ENCODE assay signal across 21 cellular contexts in the genomic region with DNA sequence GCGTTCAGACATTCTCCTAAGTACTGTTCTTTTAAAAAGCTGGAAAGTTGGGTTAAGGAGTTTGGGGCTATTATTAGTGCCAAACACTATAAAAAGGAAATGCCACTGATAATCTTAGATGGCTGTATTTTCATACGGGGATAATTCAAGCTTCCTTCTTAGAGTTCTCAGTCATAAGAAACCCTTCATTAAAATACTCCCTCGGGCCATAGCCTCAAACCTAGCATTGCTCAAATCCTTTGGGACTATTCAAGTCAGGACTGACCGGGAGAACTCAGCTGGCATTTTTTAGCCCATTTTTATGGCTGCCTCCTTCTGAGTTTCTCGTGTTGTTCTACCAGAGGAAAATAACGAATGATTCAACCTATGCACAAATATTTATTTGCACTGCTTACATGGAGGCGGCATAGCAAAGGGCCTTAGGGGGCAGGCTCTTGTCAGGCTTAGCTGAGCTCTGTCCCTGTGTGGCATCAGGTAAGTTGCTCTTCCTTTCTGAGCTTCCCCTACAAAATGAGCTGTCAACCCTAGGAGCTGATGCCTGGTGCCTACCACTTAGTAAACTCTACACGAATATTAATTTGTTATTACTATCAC. TPM values are rescaled to one million over a fixed set of nuclear protein-coding genes. Genes with fewer than 3 reads are reported as not detected.
DNase-seq lines count a peak whose midpoint lies in the region; ATAC-seq and TF ChIP-seq lines count a peak whose summit lies in the region.
"Had no signal": no experiment of that assay in that cellular context is flagged by ENCODE, and none has a peak within 500 bp of the region (broad histone marks: within the 10 kb centered on the region; RNA-seq: fewer than 3 reads in every experiment).

No MANE protein-coding gene starts in this region.

- H3K9me3 Mint-ChIP-seq in activated naive CD4-positive, alpha-beta T cell treated with anti-CD3 and anti-CD28 coated beads, Interleukin-2, amount 10 ng/mL, durations not matched to agents 7 days and 5 days, result no peaks in the 10 kb centered on the region
- H3K9me3 Mint-ChIP-seq in activated naive CD4-positive, alpha-beta T cell treated with anti-CD3 and anti-CD28 coated beads, Interleukin-2, amount 50 U/mL, for 72 hours, result no peaks in the 10 kb centered on the region
- H3K9me3 Mint-ChIP-seq in chondrocyte (ENCODE audit: low read depth), result no peaks in the 10 kb centered on the region
- H3K9me3 Mint-ChIP-seq in stimulated activated memory B cell treated with anti-CD40 and anti-IgM and Interleukin-4, amounts not matched to agents 10 μg/mL and 1 μg/mL and 100 μg/mL, for 72 hours, result no peaks in the 10 kb centered on the region
- H3K9me3 Mint-ChIP-seq in type B pancreatic cell, result peaks cover 7% of the 10 kb centered on the region
- H3K9me3 Mint-ChIP-seq: activated naive CD4-positive, alpha-beta T cell treated with anti-CD3 and anti-CD28 coated beads, Interleukin-2, amount 50 U/mL, for 24 hours; dendritic cell treated with granulocyte-macrophage colony-stimulating factor and Interleukin-4, amounts not matched to agents 40 ng/mL and 50 ng/mL, for 4 days; naive thymus-derived CD8-positive, alpha-beta T cell had no signal

- H3K36me3 Mint-ChIP-seq in activated naive CD4-positive, alpha-beta T cell treated with anti-CD3 and anti-CD28 coated beads, Interleukin-2, amount 10 ng/mL, durations not matched to agents 7 days and 5 days, result peaks cover 7% of the 10 kb centered on the region
- H3K36me3 Mint-ChIP-seq in activated naive CD4-positive, alpha-beta T cell treated with anti-CD3 and anti-CD28 coated beads, Interleukin-2, amount 50 U/mL, for 72 hours, result peaks cover 0 to 22% of the 10 kb centered on the region in 2 donors
- no peaks in the 10 kb centered on the region for H3K36me3 Mint-ChIP-seq in chondrocyte (ENCODE audit: low read depth)
- H3K36me3 Mint-ChIP-seq in stimulated activated memory B cell treated with anti-CD40 and anti-IgM and Interleukin-4, amounts not matched to agents 10 μg/mL and 1 μg/mL and 100 μg/mL, for 72 hours, result no peaks in the 10 kb centered on the region
- peaks cover 4% of the 10 kb centered on the region for H3K36me3 Mint-ChIP-seq in type B pancreatic cell
- H3K36me3 Mint-ChIP-seq: activated naive CD4-positive, alpha-beta T cell treated with anti-CD3 and anti-CD28 coated beads, Interleukin-2, amount 50 U/mL, for 24 hours; brain; naive thymus-derived CD8-positive, alpha-beta T cell had no signal

- H3K27ac Mint-ChIP-seq in activated naive CD4-positive, alpha-beta T cell treated with anti-CD3 and anti-CD28 coated beads, Interleukin-2, amount 10 ng/mL, durations not matched to agents 7 days and 5 days, result peak overlapping the region; percentile 84
- no peak overlapping the region for H3K27ac Mint-ChIP-seq in activated naive CD4-positive, alpha-beta T cell treated with anti-CD3 and anti-CD28 coated beads, Interleukin-2, amount 50 U/mL, for 72 hours
- H3K27ac Mint-ChIP-seq in chondrocyte (ENCODE audit: unreplicated experiment) (peak overlapping the region; percentile 75), type B pancreatic cell (no peak overlapping the region)
- H3K27ac Mint-ChIP-seq in stimulated activated memory B cell treated with anti-CD40 and anti-IgM and Interleukin-4, amounts not matched to agents 10 μg/mL and 1 μg/mL and 100 μg/mL, for 72 hours, result peak overlapping the region; percentile 83
- H3K27ac Mint-ChIP-seq: dendritic cell treated with granulocyte-macrophage colony-stimulating factor and Interleukin-4, amounts not matched to agents 40 ng/mL and 50 ng/mL, for 4 days; progenitor cell of endocrine pancreas had no signal

- no peak for TF ChIP-seq CTCF in chondrocyte (IDR thresholded peaks at IDR 0.05)
- no peak for TF ChIP-seq CTCF in type B pancreatic cell (conservative IDR thresholded peaks at IDR 0.05)

- no peaks in the 10 kb centered on the region for H3K27me3 Mint-ChIP-seq in activated naive CD4-positive, alpha-beta T cell treated with anti-CD3 and anti-CD28 coated beads, Interleukin-2, amount 10 ng/mL, durations not matched to agents 7 days and 5 days
- H3K27me3 Mint-ChIP-seq in chondrocyte (ENCODE audit: low read depth) (no peaks in the 10 kb centered on the region), type B pancreatic cell (no peaks in the 10 kb centered on the region)
- no peaks in the 10 kb centered on the region for H3K27me3 Mint-ChIP-seq in stimulated activated memory B cell treated with anti-CD40 and anti-IgM and Interleukin-4, amounts not matched to agents 10 μg/mL and 1 μg/mL and 100 μg/mL, for 72 hours
- H3K27me3 Mint-ChIP-seq: activated naive CD4-positive, alpha-beta T cell treated with anti-CD3 and anti-CD28 coated beads, Interleukin-2, amount 50 U/mL, for 24 hours; brain; dendritic cell treated with granulocyte-macrophage colony-stimulating factor and Interleukin-4, amounts not matched to agents 40 ng/mL and 50 ng/mL, for 4 days; naive thymus-derived CD8-positive, alpha-beta T cell; progenitor cell of endocrine pancreas had no signal

- peaks cover 81% of the 10 kb centered on the region for H3K4me1 Mint-ChIP-seq in activated naive CD4-positive, alpha-beta T cell treated with anti-CD3 and anti-CD28 coated beads, Interleukin-2, amount 10 ng/mL, durations not matched to agents 7 days and 5 days
- peaks cover 32% of the 10 kb centered on the region for H3K4me1 Mint-ChIP-seq in chondrocyte (ENCODE audit: low read depth)
- H3K4me1 Mint-ChIP-seq in stimulated activated memory B cell treated with anti-CD40 and anti-IgM and Interleukin-4, amounts not matched to agents 10 μg/mL and 1 μg/mL and 100 μg/mL, for 72 hours, result peaks cover 67% of the 10 kb centered on the region
- H3K4me1 Mint-ChIP-seq in type B pancreatic cell (ENCODE audit: unreplicated experiment), result peaks cover 19% of the 10 kb centered on the region

- DNase-seq in activated naive CD4-positive, alpha-beta T cell treated with anti-CD3 and anti-CD28 coated beads, Interleukin-2, amount 10 ng/mL, durations not matched to agents 7 days and 5 days, result no peak
- no peak for DNase-seq in activated naive CD4-positive, alpha-beta T cell treated with anti-CD3 and anti-CD28 coated beads, Interleukin-2, amount 50 U/mL, for 72 hours (ENCODE audit: low spot score in 2 of 2)
- DNase-seq in M059J (ENCODE audit: low read depth), result peak; percentile 44
- DNase-seq in chondrocyte (ENCODE audit: low spot score), result no peak
- no peak for DNase-seq in type B pancreatic cell (ENCODE audit: extremely low spot score, unreplicated experiment)
- DNase-seq: activated T-cell treated with anti-CD3 and anti-CD28 coated beads for 4 hours; foreskin fibroblast; KBM-7; mesendoderm; naive thymus-derived CD8-positive, alpha-beta T cell; NCI-H187 treated with DMSO at 0.1 percent for 48 hours; NCI-H226 had no signal

- ATAC-seq in activated naive CD4-positive, alpha-beta T cell treated with anti-CD3 and anti-CD28 coated beads, Interleukin-2, amount 50 U/mL, for 72 hours, result no peak
- ATAC-seq in stimulated activated memory B cell treated with anti-CD40 and anti-IgM and Interleukin-4, amounts not matched to agents 10 μg/mL and 1 μg/mL and 100 μg/mL, for 72 hours, result no peak
- ATAC-seq in GM18867 (IDR thresholded peaks at IDR 0.05; ENCODE audit: unreplicated experiment), result no peak
- no peak for ATAC-seq in GM18511 (IDR thresholded peaks at IDR 0.05; ENCODE audit: unreplicated experiment)
- ATAC-seq: naive thymus-derived CD8-positive, alpha-beta T cell; Panc1 had no signal

- CTCF ChIA-PET in activated naive CD4-positive, alpha-beta T cell treated with anti-CD3 and anti-CD28 coated beads, Interleukin-2, amount 10 ng/mL, durations not matched to agents 7 days and 5 days (lab: Charles Lee), result interaction anchor here (1.5 kb wide), 1 partner anchor 43 kb away, joined by 3 read pairs; no protein-coding TSS in a partner anchor

- no peak overlapping the region for H3K4me3 Mint-ChIP-seq in activated naive CD4-positive, alpha-beta T cell treated with anti-CD3 and anti-CD28 coated beads, Interleukin-2, amount 10 ng/mL, durations not matched to agents 7 days and 5 days
- H3K4me3 Mint-ChIP-seq in chondrocyte (ENCODE audit: unreplicated experiment) (no peak overlapping the region), type B pancreatic cell (no peak overlapping the region)
- no peak overlapping the region for H3K4me3 Mint-ChIP-seq in stimulated activated memory B cell treated with anti-CD40 and anti-IgM and Interleukin-4, amounts not matched to agents 10 μg/mL and 1 μg/mL and 100 μg/mL, for 72 hours
- H3K4me3 Mint-ChIP-seq: activated naive CD4-positive, alpha-beta T cell treated with anti-CD3 and anti-CD28 coated beads, Interleukin-2, amount 50 U/mL, for 24 hours; brain; dendritic cell treated with granulocyte-macrophage colony-stimulating factor and Interleukin-4, amounts not matched to agents 40 ng/mL and 50 ng/mL, for 4 days; naive thymus-derived CD8-positive, alpha-beta T cell had no signal

RNA-seq across cellular contexts. Expression of gene ADAM19, which starts 33.5 kb away (rescaled TPM):
- total RNA-seq in activated naive CD4-positive, alpha-beta T cell treated with anti-CD3 and anti-CD28 coated beads, Interleukin-2, amount 50 U/mL, for 72 hours, result 10 to 100 TPM in 1 of 2 donors, 1 to 10 TPM in 1; 9.5 to 85.9 TPM
- total RNA-seq in M059J (2014; rRNA removed; shearing (Covaris generic)), result 38.4 and 57.2 TPM in 2 replicates
- total RNA-seq in chondrocyte (43.5 to 125 TPM (median 125 TPM) in 3 replicates), type B pancreatic cell (ENCODE audit: low replicate concordance) (9.3 and 15.8 TPM in 2 replicates)

RNA-seq across cellular contexts. Expression of gene SOX30, which starts 43.2 kb away (rescaled TPM):
- total RNA-seq in activated naive CD4-positive, alpha-beta T cell treated with anti-CD3 and anti-CD28 coated beads, Interleukin-2, amount 50 U/mL, for 72 hours, result under 1 TPM in 1 of 2 donors, not detected in 1; 0.14 TPM
- 0.12 and 0.22 TPM in 2 replicates for total RNA-seq in M059J (2014; rRNA removed; shearing (Covaris generic))
- total RNA-seq in chondrocyte, result not detected in 3 replicates
- not detected in 2 replicates for total RNA-seq in type B pancreatic cell (ENCODE audit: low replicate concordance)
- total RNA-seq: endothelial cell of umbilical vein, progenitor cell of endocrine pancreas had no signal

Comparison
In these comparisons a context has a peak if more than half of its experiments do, and no peak if none do; other contexts are left out.
1. H3K27ac Mint-ChIP-seq: peak in activated naive CD4-positive, alpha-beta T cell treated with anti-CD3 and anti-CD28 coated beads, Interleukin-2, amount 10 ng/mL, durations not matched to agents 7 days and 5 days (single experiment), chondrocyte (single experiment) and stimulated activated memory B cell treated with anti-CD40 and anti-IgM and Interleukin-4, amounts not matched to agents 10 μg/mL and 1 μg/mL and 100 μg/mL, for 72 hours (single experiment); none in activated naive CD4-positive, alpha-beta T cell treated with anti-CD3 and anti-CD28 coated beads, Interleukin-2, amount 50 U/mL, for 72 hours (0 of 2) and type B pancreatic cell (single experiment).